16 cellular contexts compared by ENCODE assay signal in genomic region chr15:58190419-58190818, GRCh38. TPM values are rescaled to one million over a fixed set of nuclear protein-coding genes. Genes with fewer than 3 reads are reported as not detected.
"Had no signal": no experiment of that assay in that cellular context is flagged by ENCODE, and none has a peak within 500 bp of the region (broad histone marks: within the 10 kb centered on the region; RNA-seq: fewer than 3 reads in every experiment).

No MANE protein-coding gene starts in this region.

- H3K9me3 ChIP-seq: adrenal gland, gastrocnemius medialis, ovary, stomach, thoracic aorta, vagina had no signal

- H3K9me3 Mint-ChIP-seq: activated T-helper 2 cell treated with anti-CD3 and anti-CD28 coated beads, Interferon-gamma antibody, Interleukin-2, Interleukin-4, amounts not matched to agents 10 μg/mL and 5 μg/mL and 100 μg/mL, durations not matched to agents 14 hours and 24 hours and 36 hours; central memory CD8-positive, alpha-beta T cell; T-helper 2 cell treated with Interferon-gamma antibody and Interleukin-4, amounts not matched to agents 5 μg/mL and 100 μg/mL, for 36 hours had no signal

- ATAC-seq: activated CD4-positive, CD25-positive, alpha-beta regulatory T cell treated with anti-CD3 and anti-CD28 coated beads, Interleukin-2, amount 50 U/mL, for 24 hours; gastrocnemius medialis; left ventricle myocardium superior had no signal

- H3K36me3 ChIP-seq: adrenal gland, gastrocnemius medialis, ovary, stomach, thoracic aorta, vagina had no signal

- H3K4me1 ChIP-seq: adrenal gland, gastrocnemius medialis, stomach, vagina had no signal

- DNase-seq: activated naive CD4-positive, alpha-beta T cell treated with anti-CD3 and anti-CD28 coated beads, Interleukin-2, amount 50 U/mL, for 16 hours; adrenal gland; gastrocnemius medialis; kidney; left ventricle myocardium superior; ovary; stimulated activated CD4-positive, alpha-beta T cell treated with anti-CD3 and anti-CD28 coated beads, Interleukin-2, amount 100 ng/mL, for 48 hours; stimulated activated CD8-positive, alpha-beta memory T cell treated with anti-CD3 and anti-CD28 coated beads, Interleukin-4, amount 100 ng/mL, for 48 hours; stomach had no signal

- H3K27ac ChIP-seq: adrenal gland, gastrocnemius medialis, ovary, stomach, thoracic aorta, vagina had no signal

- H3K4me3 Mint-ChIP-seq: central memory CD8-positive, alpha-beta T cell; neural crest cell; T-helper 2 cell treated with Interferon-gamma antibody and Interleukin-4, amounts not matched to agents 5 μg/mL and 100 μg/mL, for 36 hours had no signal

- FAIRE-seq: kidney had no signal

- H3K4me3 ChIP-seq: adrenal gland, gastrocnemius medialis, ovary, stomach, thoracic aorta, vagina had no signal

- H3K27ac Mint-ChIP-seq: activated T-helper 2 cell treated with anti-CD3 and anti-CD28 coated beads, Interferon-gamma antibody, Interleukin-2, Interleukin-4, amounts not matched to agents 10 μg/mL and 5 μg/mL and 100 μg/mL, durations not matched to agents 14 hours and 24 hours and 36 hours; T-helper 2 cell treated with Interferon-gamma antibody and Interleukin-4, amounts not matched to agents 5 μg/mL and 100 μg/mL, for 36 hours had no signal

- H3K27me3 ChIP-seq: adrenal gland, gastrocnemius medialis, ovary, vagina had no signal

- H3K4me1 Mint-ChIP-seq: central memory CD8-positive, alpha-beta T cell; neural crest cell had no signal

RNA-seq across cellular contexts. Expression of gene AQP9, which starts 52.2 kb away (rescaled TPM):
- total RNA-seq: neural crest cell had no signal
